Comparison of ENCODE assay signal across 1 cellular context in genomic region chr16:739560-740458, GRCh38.
TF ChIP-seq lines count a peak whose summit lies in the region.

No MANE protein-coding gene starts in this region.

TF ChIP-seq in GM23338, 12 proteins besides CTCF, POLR2A, EP300 and RAD21:
- TF ChIP-seq ZNF462 (CRISPR knock-in tag; IDR thresholded peaks at IDR 0.05) (no peak), POLR2AphosphoS5 (IDR thresholded peaks at IDR 0.05; ENCODE audit: low read depth) (no peak), ETS1 (IDR thresholded peaks at IDR 0.05) (no peak), REST (IDR thresholded peaks at IDR 0.05; ENCODE audit: unreplicated experiment) (no peak), EZH2phosphoT487 (IDR thresholded peaks at IDR 0.05; ENCODE audit: unreplicated experiment) (no peak), STAT1 (IDR thresholded peaks at IDR 0.05; ENCODE audit: unreplicated experiment) (no peak), EZH2 (IDR thresholded peaks at IDR 0.05; ENCODE audit: low read depth, unreplicated experiment) (no peak), JUNB (IDR thresholded peaks at IDR 0.05; ENCODE audit: unreplicated experiment) (no peak), NANOG (IDR thresholded peaks at IDR 0.05; ENCODE audit: borderline replicate concordance) (no peak), ZNF331 (CRISPR knock-in tag; IDR thresholded peaks at IDR 0.05; ENCODE audit: low read depth) (no peak), CREB1 (CRISPR knock-in tag; IDR thresholded peaks at IDR 0.05; ENCODE audit: low read depth) (no peak), ZNF114 (CRISPR knock-in tag; IDR thresholded peaks at IDR 0.05) (no peak)
